In genomic region chr16:74740795-74741304, GRCh38 we compare ENCODE assay signal across 1 cellular context.
A peak's percentile ranks its signal among the peaks of the same experiment; 100 is the strongest.
TF ChIP-seq lines count a peak whose summit lies in the region.

No MANE protein-coding gene starts in this region.

TF ChIP-seq in HepG2, 621 proteins besides CTCF, POLR2A, EP300 and RAD21:
- TF ChIP-seq CREB1 (IDR thresholded peaks at IDR 0.05) (peak; percentile 97), CREB1 (CRISPR knock-in tag; IDR thresholded peaks at IDR 0.05) (no peak), FOSL2 (CRISPR knock-in tag; IDR thresholded peaks at IDR 0.05) (peak; percentile 22; the same call in 1 of the 2 replicates), TRIM22 (IDR thresholded peaks at IDR 0.05) (no peak), HNRNPL (IDR thresholded peaks at IDR 0.05; ENCODE audit: low read depth, low read length) (peak; percentile 83)
